In genomic region chr12:23504043-23504442, GRCh38 we compare ENCODE assay signal across 33 cellular contexts.
DNase-seq lines count a peak whose midpoint lies in the region; ATAC-seq, FAIRE-seq and TF ChIP-seq lines count a peak whose summit lies in the region.
"Had no signal": no experiment of that assay in that cellular context is flagged by ENCODE, and none has a peak within 500 bp of the region (broad histone marks: within the 10 kb centered on the region; RNA-seq: fewer than 3 reads in every experiment).

No MANE protein-coding gene starts in this region.

- no peak for TF ChIP-seq POLR2A in K562 (conservative IDR thresholded peaks at IDR 0.05)

- TF ChIP-seq RAD21 in K562 (CRISPR knock-in tag; conservative IDR thresholded peaks at IDR 0.05 in 1 of 2, IDR thresholded peaks at IDR 0.05 in 1 of 2) = peak; percentile 20 to 70; a peak in 2 of 4 replicates

- no peak overlapping the region for H2AFZ ChIP-seq in Loucy (ENCODE audit: low read length)
- H2AFZ ChIP-seq in K562 (ENCODE audit: low read depth, low read length) = peak overlapping the region; percentile 4; the same call in 1 of the 2 replicates

- DNase-seq in NCI-H82 (lab: John Stamatoyannopoulos, UW) (peak; percentile 10), NCI-H82 treated with DMSO at 0.1 percent for 48 hours (lab: John Stamatoyannopoulos, UW; ENCODE audit: unreplicated experiment) (no peak), K562 (ENCODE audit: extremely low read depth in 1 of 4, low spot score in 3 of 4) (peak; percentile 27 to 63 (median 38)), retinal pigment epithelial cell (ENCODE audit: low read depth) (no peak), T1000 (lab: John Stamatoyannopoulos, UW) (no peak)
- DNase-seq: activated CD4-positive, alpha-beta T cell treated with anti-CD3 and anti-CD28 coated beads for 48 hours; activated CD8-positive, alpha-beta memory T cell treated with anti-CD3 and anti-CD28 coated beads for 24 hours; activated T-cell treated with anti-CD3 and anti-CD28 coated beads for 4 hours; AML-193; amniotic stem cell; CD4-positive, alpha-beta T cell; cerebellar nuclear complex; dermis blood vessel endothelial cell; foreskin fibroblast; midbrain; naive B cell; NCI-H226; NCI-H526 treated with DMSO at 0.1 percent for 48 hours; SHP77 treated with DMSO at 0.1 percent for 48 hours; sigmoid colon; stimulated activated CD4-positive, alpha-beta T cell treated with anti-CD3 and anti-CD28 coated beads, Interleukin-12 subunit alpha, Interleukin-12 subunit beta, amount 100 ng/mL, for 4 hours; stimulated activated CD4-positive, alpha-beta T cell treated with anti-CD3 and anti-CD28 coated beads, Interleukin-2, amount 100 ng/mL, for 48 hours; stomach had no signal

- H3K9me3 ChIP-seq in Loucy (ENCODE audit: insufficient read depth, low read depth, low read length) = no peaks in the 10 kb centered on the region
- H3K9me3 ChIP-seq in K562 (replicated peaks; ENCODE audit: control insufficient read depth, insufficient read depth, low read depth, low read length) = no peaks in the 10 kb centered on the region; the same call in none of the 2 replicates
- H3K9me3 ChIP-seq: sigmoid colon had no signal

- H3F3A ChIP-seq in Loucy (ENCODE audit: low read depth) = no peaks in the 10 kb centered on the region

- intact Hi-C loops in K562 (cut with micrococcal nuclease) = loop anchor here (10.0 kb wide), 1 partner anchor 299 kb away; no protein-coding TSS in a partner anchor

- H3K4me1 ChIP-seq in Loucy (ENCODE audit: insufficient read depth, low read length, poor library complexity, severe bottlenecking) (no peaks in the 10 kb centered on the region), K562 (replicated peaks in 1 of 2; ENCODE audit: control insufficient read depth in 2 of 2, insufficient read depth in 2 of 2, low read length in 2 of 2) (peaks cover 0 to 13% of the 10 kb centered on the region in 2 experiments; a peak in 3 of 5 replicates)
- H3K4me1 ChIP-seq: esophagus muscularis mucosa, sigmoid colon, stomach had no signal

- in situ Hi-C loops in K562 (cut with MboI) = no loop called here

- no peaks in the 10 kb centered on the region for H4K20me1 ChIP-seq in Loucy (ENCODE audit: insufficient read depth, low read length, poor library complexity, severe bottlenecking)
- no peaks in the 10 kb centered on the region for H4K20me1 ChIP-seq in K562 (replicated peaks; ENCODE audit: control insufficient read depth, insufficient read depth, low read length)

- WGBS in K562 (ENCODE audit: insufficient coverage, low coverage, missing lambda C conversion rate) = 41% methylated on average over 2 of the region's 2 CpGs

- no peaks in the 10 kb centered on the region for H3K9me1 ChIP-seq in K562 (ENCODE audit: control insufficient read depth, insufficient read depth, low read length)

- H3K36me3 ChIP-seq in Loucy (ENCODE audit: insufficient read depth, low read length) = no peaks in the 10 kb centered on the region
- H3K36me3 ChIP-seq in K562 (ENCODE audit: control insufficient read depth, insufficient read depth, low read length) = peaks cover 19% of the 10 kb centered on the region; the same call in 2 of the 3 replicates
- H3K36me3 ChIP-seq: esophagus muscularis mucosa, sigmoid colon, stomach had no signal

- no peak for TF ChIP-seq EP300 in K562 (IDR thresholded peaks at IDR 0.05; ENCODE audit: low read length)

- H3K4me2 ChIP-seq in Loucy (ENCODE audit: low read depth, low read length, poor library complexity, severe bottlenecking) = no peak overlapping the region
- 0 out of 2 replicates have a peak overlapping the region, but pooled peaks have one; percentile 2 for H3K4me2 ChIP-seq in K562 (ENCODE audit: insufficient read depth, low read length)

- FAIRE-seq in K562 (lab: Jason Lieb, UNC) = no peak
- FAIRE-seq: A204.1, endometrium, RCC 7860, urothelium cell line had no signal

- 0 out of 2 replicates have a peak, but pooled peaks have one; percentile 24 for TF ChIP-seq CTCF in Loucy (conservative IDR thresholded peaks at IDR 0.05; ENCODE audit: low read length)
- TF ChIP-seq CTCF in K562 (IDR thresholded peaks at IDR 0.05 in 2 of 3, conservative IDR thresholded peaks at IDR 0.05 in 1 of 3; ENCODE audit: insufficient read depth in 2 of 3, low read depth in 1 of 3, low read length in 3 of 3) = peak; percentile 41 to 58 (median 48)
- peak; percentile 3 for TF ChIP-seq CTCF in retinal pigment epithelial cell (conservative IDR thresholded peaks at IDR 0.05; ENCODE audit: low read depth, low read length)

- no peaks in the 10 kb centered on the region for H3K27me3 ChIP-seq in Loucy (ENCODE audit: insufficient read depth, low read length, poor library complexity, severe bottlenecking)
- no peaks in the 10 kb centered on the region for H3K27me3 ChIP-seq in K562 (ENCODE audit: control insufficient read depth in 2 of 2, insufficient read depth in 2 of 2, low read length in 2 of 2)
- H3K27me3 ChIP-seq: esophagus muscularis mucosa, sigmoid colon, stomach had no signal

- H3K27ac ChIP-seq in K562 (ENCODE audit: extremely low read depth, low read depth, low read length) = no peak overlapping the region
- H3K27ac ChIP-seq: esophagus muscularis mucosa, HL-60, sigmoid colon, stomach, VCaP had no signal

- H3K9ac ChIP-seq in Loucy (ENCODE audit: low read depth, low read length, poor library complexity, severe bottlenecking) = no peak overlapping the region
- no peak overlapping the region for H3K9ac ChIP-seq in K562 (ENCODE audit: insufficient read depth in 1 of 2, low read depth in 2 of 2, low read length in 2 of 2)

- no peaks in the 10 kb centered on the region for H3K9me2 ChIP-seq in Loucy (replicated peaks; ENCODE audit: low read depth, low read length)

- no TSS peak for BruUV-seq in K562 (replicated peaks; lab: Mats Ljungman, UMichigan)

- CTCF ChIA-PET in K562 (lab: Yijun Ruan, JAX; ENCODE audit: low intra/inter-chr PET ratio) = no interaction called here

- ATAC-seq in K562 = peak; percentile 93
- no peak for ATAC-seq in GM19328 (IDR thresholded peaks at IDR 0.05; ENCODE audit: unreplicated experiment)
- ATAC-seq in HG03135 (IDR thresholded peaks at IDR 0.05; ENCODE audit: unreplicated experiment) = no peak

- H3K79me2 ChIP-seq in Loucy (ENCODE audit: insufficient read depth, low read length) (no peaks in the 10 kb centered on the region), K562 (ENCODE audit: control insufficient read depth, insufficient read depth, low read length) (peaks cover 68% of the 10 kb centered on the region)

- POLR2A ChIA-PET in K562 (lab: Yijun Ruan, JAX) = interaction anchor here (0.6 to 1.8 kb wide), 2 partner anchors 8 to 265 kb away, joined by 3 to 6 read pairs; no protein-coding TSS in a partner anchor

- H3K4me3 ChIP-seq in Loucy (ENCODE audit: low read length, poor library complexity, severe bottlenecking) (no peak overlapping the region), K562 (no peak overlapping the region), retinal pigment epithelial cell (ENCODE audit: low read length) (no peak overlapping the region)
- H3K4me3 ChIP-seq: esophagus muscularis mucosa, sigmoid colon, stomach had no signal

TF ChIP-seq in K562, 482 proteins besides CTCF, POLR2A, EP300 and RAD21 (continues in another document):
- TF ChIP-seq CC2D1A (IDR thresholded peaks at IDR 0.05) = peak; percentile 33; the same call in 1 of the 2 replicates
- TF ChIP-seq L3MBTL2 (IDR thresholded peaks at IDR 0.05) = peak; percentile 61; the same call in 1 of the 2 replicates
- TF ChIP-seq MYC (IDR thresholded peaks at IDR 0.05; ENCODE audit: low read depth, low read length) = 0 out of 2 replicates have a peak, but pooled peaks have one; percentile 23
- no peak for TF ChIP-seq MYC (CRISPR knock-in tag; IDR thresholded peaks at IDR 0.05; ENCODE audit: borderline replicate concordance, low read depth)

Comparison
In these comparisons a context has a peak if more than half of its experiments do, and no peak if none do; other contexts are left out.
1. DNase-seq: peak in NCI-H82 (single experiment) and K562 (4 of 4); none in NCI-H82 treated with DMSO at 0.1 percent for 48 hours (single experiment), retinal pigment epithelial cell (single experiment) and T1000 (single experiment).
2. Peak in every context shown above with its lines, with median percentiles within 50 percentile points of each other: CTCF ChIP-seq.